8 cellular contexts compared by ENCODE assay signal in the genomic region with DNA sequence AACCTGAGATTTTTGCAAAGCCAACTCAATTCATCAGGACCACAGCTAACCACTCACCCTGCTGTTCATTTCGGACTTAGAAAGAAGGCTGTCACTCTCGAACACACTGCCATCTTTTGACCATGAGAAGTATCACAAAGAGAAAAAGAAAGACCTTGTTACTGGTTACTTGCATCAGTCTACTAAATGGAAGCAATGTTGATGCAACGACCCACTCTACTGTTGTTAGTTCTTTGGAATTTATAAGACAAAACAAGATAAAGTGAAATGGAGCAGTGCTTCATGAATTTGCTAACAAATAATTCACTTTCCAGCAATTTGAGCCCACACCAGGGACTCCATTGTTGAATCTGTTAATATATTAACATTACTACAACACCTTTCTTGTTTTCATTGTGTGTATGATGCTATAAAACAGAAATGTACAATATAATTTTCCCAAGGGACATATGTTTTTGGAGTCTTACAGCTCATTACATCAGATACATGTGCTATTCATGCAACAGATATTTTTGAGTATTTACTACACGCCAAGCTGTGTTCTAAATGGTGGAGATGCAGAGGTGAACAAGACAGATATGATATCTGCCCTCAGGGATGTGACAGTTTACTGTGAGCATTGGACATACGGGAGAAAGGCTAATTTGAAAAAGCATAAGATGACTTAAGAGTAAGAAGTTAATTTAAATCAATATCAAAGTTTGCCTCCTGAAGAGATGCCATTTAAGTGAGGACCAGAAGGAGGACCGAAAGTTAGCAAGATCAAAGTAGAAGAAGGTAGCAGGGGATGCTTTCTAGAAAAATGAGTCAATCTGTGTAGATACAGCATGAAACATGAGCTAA.
DNase-seq lines count a peak whose midpoint lies in the region; ATAC-seq and TF ChIP-seq lines count a peak whose summit lies in the region.

No MANE protein-coding gene starts in this region.

- peak; percentile 66 for TF ChIP-seq CTCF in hepatocyte (IDR thresholded peaks at IDR 0.05; ENCODE audit: poor library complexity)
- TF ChIP-seq CTCF in esophagus muscularis mucosa (IDR thresholded peaks at IDR 0.05), result peak in 1 of 3 experiments; percentile 15

- H2AFZ ChIP-seq in hepatocyte, result no peak overlapping the region

- H3K27me3 ChIP-seq in hepatocyte (no peaks in the 10 kb centered on the region), esophagus muscularis mucosa (no peaks in the 10 kb centered on the region)

- intact Hi-C loops in esophagus muscularis mucosa (cut with DNase I), result no loop called here

- H3K4me3 ChIP-seq in hepatocyte (no peak overlapping the region), esophagus muscularis mucosa (no peak overlapping the region)

- 46% methylated on average over 6 of the region's 6 CpGs for WGBS in hepatocyte (ENCODE audit: low lambda C conversion rate, missing lambda C conversion rate)
- WGBS in esophagus muscularis mucosa, result 56% methylated on average over 6 of the region's 6 CpGs

- TF ChIP-seq POLR2A in esophagus muscularis mucosa (IDR thresholded peaks at IDR 0.05; ENCODE audit: low read depth), result no peak

- H3K27ac ChIP-seq in hepatocyte, result peak overlapping the region; percentile 8
- H3K27ac ChIP-seq in esophagus muscularis mucosa (replicated peaks in 1 of 4), result no peak overlapping the region

- DNase-seq in Ammon's horn (ENCODE audit: low spot score) (peak; percentile 72), NCI-H187 treated with DMSO at 0.1 percent for 48 hours (lab: John Stamatoyannopoulos, UW) (peak; percentile 27), amniotic stem cell (lab: John Stamatoyannopoulos, UW) (peak; percentile 69), hepatocyte (ENCODE audit: low spot score) (peak; percentile 73), esophagus muscularis mucosa (ENCODE audit: extremely low spot score) (no peak)
- no peak for DNase-seq in stimulated activated naive CD8-positive, alpha-beta T cell treated with anti-CD3 and anti-CD28 coated beads, Interleukin-15, Interleukin-2, amounts not matched to agents 100 U/mL and 50 U/mL, for 24 hours

- ATAC-seq in GM18499 (IDR thresholded peaks at IDR 0.05; ENCODE audit: insufficient read depth, unreplicated experiment) (peak; percentile 71), HG02870 (IDR thresholded peaks at IDR 0.05; ENCODE audit: unreplicated experiment) (peak; percentile 89)
- ATAC-seq in stimulated activated naive CD8-positive, alpha-beta T cell treated with anti-CD3 and anti-CD28 coated beads, Interleukin-15, Interleukin-2, amounts not matched to agents 100 U/mL and 50 U/mL, for 24 hours, result peak; percentile 65

- H3K79me2 ChIP-seq in hepatocyte, result no peaks in the 10 kb centered on the region

- no peaks in the 10 kb centered on the region for H4K20me1 ChIP-seq in hepatocyte (ENCODE audit: insufficient read depth, poor library complexity, severe bottlenecking)

- H3K9me3 ChIP-seq in hepatocyte (ENCODE audit: low read depth) (no peaks in the 10 kb centered on the region), esophagus muscularis mucosa (no peaks in the 10 kb centered on the region)

- no peaks in the 10 kb centered on the region for H3K9me2 ChIP-seq in hepatocyte (replicated peaks; ENCODE audit: insufficient read depth)

- H3K4me1 ChIP-seq in hepatocyte (ENCODE audit: insufficient read depth) (peaks cover 19% of the 10 kb centered on the region), esophagus muscularis mucosa (peaks cover 0 to 5% (median 0%) of the 10 kb centered on the region in 4 donors)

- no peaks in the 10 kb centered on the region for H3K36me3 ChIP-seq in hepatocyte (replicated peaks; ENCODE audit: insufficient read depth, low read depth)
- H3K36me3 ChIP-seq in esophagus muscularis mucosa, result no peaks in the 10 kb centered on the region

- no peak overlapping the region for H3K4me2 ChIP-seq in hepatocyte

- TF ChIP-seq EP300 in esophagus muscularis mucosa (IDR thresholded peaks at IDR 0.05), result no peak

Comparison
In these comparisons a context has a peak if more than half of its experiments do, and no peak if none do; other contexts are left out.
1. DNase-seq: peak in Ammon's horn (single experiment), NCI-H187 treated with DMSO at 0.1 percent for 48 hours (single experiment), amniotic stem cell (single experiment) and hepatocyte (single experiment); none in stimulated activated naive CD8-positive, alpha-beta T cell treated with anti-CD3 and anti-CD28 coated beads, Interleukin-15, Interleukin-2, amounts not matched to agents 100 U/mL and 50 U/mL, for 24 hours (single experiment) and esophagus muscularis mucosa (single experiment).
2. Peak in every context shown above with its lines, with median percentiles within 50 percentile points of each other: ATAC-seq.